Comparison of ENCODE assay signal across 15 cellular contexts in the genomic region with DNA sequence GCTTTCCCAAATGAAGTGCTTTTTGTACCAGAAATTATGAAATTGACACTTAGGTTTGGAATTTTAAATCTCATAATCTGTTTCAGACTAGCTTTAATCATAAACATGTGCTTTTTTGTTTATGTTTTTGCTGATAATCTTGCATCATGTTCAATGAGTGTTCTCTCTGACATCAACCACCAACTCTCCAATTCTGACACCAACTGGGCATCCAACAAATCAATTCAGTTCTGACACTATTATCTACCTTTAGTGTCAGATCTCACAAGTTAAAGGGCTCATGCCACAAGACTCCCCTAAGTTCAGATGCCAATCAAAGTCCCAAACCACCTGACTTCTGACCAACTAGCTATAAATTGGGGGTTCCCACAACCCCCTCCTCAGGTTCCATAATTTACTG.
"Had no signal": no experiment of that assay in that cellular context is flagged by ENCODE, and none has a peak within 500 bp of the region (broad histone marks: within the 10 kb centered on the region; RNA-seq: fewer than 3 reads in every experiment).

No MANE protein-coding gene starts in this region.

- H3K27ac Mint-ChIP-seq: natural killer cell; stimulated activated effector memory CD8-positive, alpha-beta T cell treated with anti-CD3 and anti-CD28 coated beads, Interleukin-12 subunit alpha, Interleukin-12 subunit beta, amount 100 ng/mL, for 72 hours; T-helper 1 cell treated with Interleukin-12 subunit alpha and Interleukin-12 subunit beta and Interleukin-4 antibody, amounts not matched to agents 30 μg/mL and 1 μg/mL, for 36 hours had no signal

- H3K9me3 Mint-ChIP-seq: natural killer cell; stimulated activated effector memory CD8-positive, alpha-beta T cell treated with anti-CD3 and anti-CD28 coated beads, Interleukin-12 subunit alpha, Interleukin-12 subunit beta, amount 100 ng/mL, for 72 hours; T-helper 1 cell treated with Interleukin-12 subunit alpha and Interleukin-12 subunit beta and Interleukin-4 antibody, amounts not matched to agents 30 μg/mL and 1 μg/mL, for 36 hours had no signal

- ATAC-seq: left lung; natural killer cell; stimulated activated effector memory CD8-positive, alpha-beta T cell treated with anti-CD3 and anti-CD28 coated beads, Interleukin-12 subunit alpha, Interleukin-12 subunit beta, amount 100 ng/mL, for 72 hours had no signal

- H3K9me3 ChIP-seq: ascending aorta, left lung, tibial artery, vagina had no signal

- H3K4me1 Mint-ChIP-seq: natural killer cell had no signal

- DNase-seq: activated CD4-positive, alpha-beta T cell treated with anti-CD3 and anti-CD28 coated beads, Interleukin-2, amount 50 U/mL, for 48 hours; activated gamma-delta T cell treated with Interleukin-2 at 50 U/mL for 16 hours; erythroblast; hippocampal formation; kidney; left lung; natural killer cell; posterior cingulate gyrus; retina; tibial artery; WERI-Rb-1 had no signal

- H3K36me3 Mint-ChIP-seq: natural killer cell had no signal

- H3K27ac ChIP-seq: ascending aorta, left lung, tibial artery, vagina, WERI-Rb-1 had no signal

- H3K36me3 ChIP-seq: ascending aorta, tibial artery, vagina, WERI-Rb-1 had no signal

- H3K27me3 ChIP-seq: ascending aorta, left lung, tibial artery, vagina had no signal

- H3K4me3 Mint-ChIP-seq: natural killer cell; stimulated activated effector memory CD8-positive, alpha-beta T cell treated with anti-CD3 and anti-CD28 coated beads, Interleukin-12 subunit alpha, Interleukin-12 subunit beta, amount 100 ng/mL, for 72 hours; T-helper 1 cell treated with Interleukin-12 subunit alpha and Interleukin-12 subunit beta and Interleukin-4 antibody, amounts not matched to agents 30 μg/mL and 1 μg/mL, for 36 hours had no signal

- H3K4me3 ChIP-seq: ascending aorta, left lung, tibial artery, vagina had no signal
